Comparison of ENCODE assay signal across 8 cellular contexts in the genomic region with DNA sequence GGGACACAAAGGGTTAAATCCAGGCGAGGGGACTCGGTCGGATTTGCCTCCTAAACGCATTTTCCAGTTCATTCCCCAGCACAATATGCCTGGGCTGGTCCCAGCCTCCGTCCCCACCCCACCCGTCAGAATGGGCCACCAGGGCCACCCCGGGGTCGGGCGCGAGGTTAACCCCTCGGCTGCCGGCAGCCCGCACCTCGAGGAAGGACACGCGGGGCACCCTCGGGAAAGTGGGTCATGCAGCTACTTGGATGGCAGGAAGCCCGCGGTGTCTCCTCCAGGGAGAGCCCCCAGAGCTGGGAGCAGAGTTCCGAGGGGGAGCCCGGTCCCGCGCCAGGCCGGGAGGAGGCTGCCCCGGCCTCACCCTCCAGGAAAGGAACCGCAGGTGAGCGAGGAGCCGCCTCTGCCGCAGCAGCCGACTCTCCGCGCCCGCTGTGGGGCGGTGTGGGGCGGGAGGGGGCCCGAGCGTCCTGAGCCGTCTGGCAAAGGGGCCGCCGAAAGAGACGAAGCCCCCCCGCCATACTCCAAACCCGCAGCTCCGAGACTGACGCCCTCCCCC. TPM values are rescaled to one million over a fixed set of nuclear protein-coding genes. Genes with fewer than 3 reads are reported as not detected.
DNase-seq lines count a peak whose midpoint lies in the region; ATAC-seq and TF ChIP-seq lines count a peak whose summit lies in the region.

No MANE protein-coding gene starts in this region.

- peaks cover 8 to 34% (median 33%) of the 10 kb centered on the region in 5 donors for H3K4me1 ChIP-seq in subcutaneous abdominal adipose tissue (ENCODE audit: control insufficient read depth in 5 of 5, insufficient read depth in 5 of 5, low read length in 5 of 5)

- H3K36me3 ChIP-seq in kidney epithelial cell (ENCODE audit: control insufficient read depth, insufficient read depth, low read length) (no peaks in the 10 kb centered on the region), subcutaneous abdominal adipose tissue (ENCODE audit: control insufficient read depth in 5 of 5, insufficient read depth in 5 of 5, low read length in 5 of 5) (no peaks in the 10 kb centered on the region)

- no peaks in the 10 kb centered on the region for H3K9me3 ChIP-seq in subcutaneous abdominal adipose tissue (ENCODE audit: control insufficient read depth in 5 of 5, low read length in 5 of 5)

- intact Hi-C loops in MCF 10A (cut with micrococcal nuclease) = loop anchor here (2.0 to 10.0 kb wide), 3 partner anchors 247 to 377 kb away; no protein-coding TSS in a partner anchor

- peaks cover 5% of the 10 kb centered on the region for H3K27me3 ChIP-seq in kidney epithelial cell (ENCODE audit: control insufficient read depth, insufficient read depth, low read length)
- H3K27me3 ChIP-seq in subcutaneous abdominal adipose tissue (ENCODE audit: control insufficient read depth in 5 of 5, insufficient read depth in 4 of 5, low read length in 5 of 5) = peaks cover 0 to 2% (median 0%) of the 10 kb centered on the region in 5 donors

- H3K9ac ChIP-seq in subcutaneous abdominal adipose tissue (ENCODE audit: low read length in 5 of 5) = peak overlapping the region in 4 of 5 donors; percentile 59 to 78 (median 72)

- peak; percentile 30 for TF ChIP-seq CTCF in MCF 10A (IDR thresholded peaks at IDR 0.05; ENCODE audit: unreplicated experiment)
- no peak for TF ChIP-seq CTCF in kidney epithelial cell (IDR thresholded peaks at IDR 0.05; ENCODE audit: insufficient read depth, low read length, poor library complexity, severe bottlenecking)

- H3K27me3 Mint-ChIP-seq in MCF 10A (ENCODE audit: insufficient read depth, unreplicated experiment) = no peaks in the 10 kb centered on the region

- peak overlapping the region; percentile 41 for H3K27ac ChIP-seq in subcutaneous abdominal adipose tissue (ENCODE audit: low read depth, low read length)

- CTCF ChIA-PET in MCF 10A (lab: Yijun Ruan, JAX) = interaction anchor here (0.5 to 6.2 kb wide), 18 partner anchors 8 to 380 kb away, joined by 3 to 39 read pairs (median 5); no protein-coding TSS in a partner anchor

- POLR2A ChIA-PET in MCF 10A (lab: Yijun Ruan, JAX) = interaction anchor here (0.6 to 6.5 kb wide), 12 partner anchors 10 to 407 kb away, joined by 3 to 61 read pairs (median 4); no protein-coding TSS in a partner anchor

- BruUV-seq in MCF 10A (replicated peaks; lab: Mats Ljungman, UMichigan) = no TSS peak

- peak overlapping the region; percentile 65 for H3K4me3 ChIP-seq in kidney epithelial cell (ENCODE audit: low read depth, low read length)
- H3K4me3 ChIP-seq in subcutaneous abdominal adipose tissue (ENCODE audit: low read depth in 1 of 5, low read length in 5 of 5) = peak overlapping the region; percentile 74 to 84 (median 79)

- H3K9me3 Mint-ChIP-seq in MCF 10A (ENCODE audit: unreplicated experiment) = no peaks in the 10 kb centered on the region

- ATAC-seq in HG03097 (IDR thresholded peaks at IDR 0.05; ENCODE audit: low FRiP score, unreplicated experiment) = no peak

- peak overlapping the region; percentile 39 for H3K27ac Mint-ChIP-seq in MCF 10A (ENCODE audit: low read depth, unreplicated experiment)

- H3K4me3 Mint-ChIP-seq in MCF 10A (ENCODE audit: unreplicated experiment) = peak overlapping the region; percentile 81

- peak; percentile 26 for DNase-seq in NCI-H2227 (lab: John Stamatoyannopoulos, UW; ENCODE audit: unreplicated experiment)
- no peak for DNase-seq in NCI-H2227 treated with DMSO at 0.1 percent for 48 hours (lab: John Stamatoyannopoulos, UW)
- DNase-seq in NCI-H1930 (lab: John Stamatoyannopoulos, UW) = peak; percentile 6 to 32
- peak; percentile 32 for DNase-seq in MCF 10A (ENCODE audit: unreplicated experiment)
- DNase-seq in kidney epithelial cell (ENCODE audit: low read depth) = no peak
- DNase-seq in midbrain (lab: John Stamatoyannopoulos, UW) = no peak

- H3K36me3 Mint-ChIP-seq in MCF 10A (ENCODE audit: insufficient read depth, unreplicated experiment) = no peaks in the 10 kb centered on the region

- peaks cover 16% of the 10 kb centered on the region for H3K4me1 Mint-ChIP-seq in MCF 10A (ENCODE audit: insufficient read depth, unreplicated experiment)

RNA-seq across cellular contexts. Expression of a gene that starts 1.4 kb away (rescaled TPM):
- total RNA-seq in MCF 10A (2022) = 59.2 and 78.6 TPM in 2 replicates
- 11.6 and 15.0 TPM in 2 replicates for total RNA-seq in kidney epithelial cell

Comparison
In these comparisons a context has a peak if more than half of its experiments do, and no peak if none do; other contexts are left out.
1. DNase-seq: peak in NCI-H2227 (single experiment), NCI-H1930 (2 of 2) and MCF 10A (single experiment); none in NCI-H2227 treated with DMSO at 0.1 percent for 48 hours (single experiment), kidney epithelial cell (single experiment) and midbrain (single experiment).